1 cellular context compared by ENCODE assay signal in genomic region chr15:63972801-63973200, GRCh38.
TF ChIP-seq lines count a peak whose summit lies in the region.

No MANE protein-coding gene starts in this region.

TF ChIP-seq in H1, 55 proteins besides CTCF, POLR2A, EP300 and RAD21 (continued from another document):
- TF ChIP-seq SAP30 (IDR thresholded peaks at IDR 0.05; ENCODE audit: insufficient read depth, insufficient replicate concordance, low read length) = no peak
- peak in 1 of 2 experiments; percentile 32 for TF ChIP-seq BCL11A (IDR thresholded peaks at IDR 0.05; ENCODE audit: low read depth in 2 of 2, low read length in 2 of 2)
- no peak for TF ChIP-seq PHF8 (conservative IDR thresholded peaks at IDR 0.05; ENCODE audit: low read depth, low read length)
- TF ChIP-seq TEAD4 (IDR thresholded peaks at IDR 0.05; ENCODE audit: low read depth, low read length) = no peak
- TF ChIP-seq NANOG (IDR thresholded peaks at IDR 0.05; ENCODE audit: insufficient read depth, low read depth, low read length, poor library complexity, severe bottlenecking) = peak; percentile 95
- no peak for TF ChIP-seq CBX5 (IDR thresholded peaks at IDR 0.05; ENCODE audit: low read depth, low read length)
- TF ChIP-seq EGR1 (IDR thresholded peaks at IDR 0.05; ENCODE audit: borderline replicate concordance, low read depth, low read length) = no peak
- no peak for TF ChIP-seq YY1 (IDR thresholded peaks at IDR 0.05; ENCODE audit: low read depth, low read length)
- no peak for TF ChIP-seq RNF2 (IDR thresholded peaks at IDR 0.05; ENCODE audit: borderline replicate concordance, low read depth, low read length, missing control alignments, poor library complexity, severe bottlenecking)
- TF ChIP-seq HDAC2 (IDR thresholded peaks at IDR 0.05; ENCODE audit: borderline replicate concordance in 1 of 2, low read depth in 2 of 2, low read length in 2 of 2) = 0 out of 4 replicates have a peak, but pooled peaks of 1 of the 2 experiments have one; percentile 33
- no peak for TF ChIP-seq KDM1A (IDR thresholded peaks at IDR 0.05; ENCODE audit: borderline replicate concordance, low read length)
- TF ChIP-seq CEBPB (IDR thresholded peaks at IDR 0.05; ENCODE audit: low read depth, low read length) = no peak
- TF ChIP-seq BRCA1 (IDR thresholded peaks at IDR 0.05; ENCODE audit: low read depth, low read length) = no peak
